ENCODE assay signal across 1 cellular context in the genomic region with DNA sequence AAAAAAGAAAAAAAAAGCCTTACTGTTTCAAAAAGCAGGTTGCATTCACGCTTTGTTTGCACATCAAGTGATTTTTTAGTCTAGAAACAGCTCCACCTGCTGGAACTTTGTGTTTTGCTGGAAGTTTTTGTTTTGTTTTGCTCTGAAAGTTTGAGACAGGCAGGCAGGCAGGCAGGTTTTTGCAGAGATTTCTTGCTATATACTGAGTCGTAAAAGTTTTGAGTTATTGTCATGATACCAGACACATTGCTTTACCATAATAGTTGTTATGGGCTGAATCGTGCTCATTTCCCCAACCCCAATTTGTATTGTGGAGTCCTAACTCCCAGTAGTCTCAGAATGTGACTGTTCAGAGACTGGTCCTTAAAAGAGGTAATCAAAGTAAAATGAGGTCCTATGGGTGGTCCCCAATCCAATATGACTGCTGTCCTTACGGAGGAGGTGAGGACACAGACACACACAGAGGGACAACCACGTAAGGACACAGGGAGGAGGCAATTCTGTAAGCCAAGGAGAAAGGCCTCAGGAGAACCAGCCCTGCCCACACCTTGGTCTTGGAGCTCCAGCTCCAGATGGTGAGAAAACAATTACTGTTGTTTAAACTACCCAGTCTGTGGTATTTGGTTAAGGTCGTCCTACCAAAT.
A peak's percentile ranks its signal among the peaks of the same experiment; 100 is the strongest.
TF ChIP-seq lines count a peak whose summit lies in the region.

No MANE protein-coding gene starts in this region.

TF ChIP-seq in GM12878, 131 proteins besides CTCF, POLR2A, EP300 and RAD21:
- no peak for TF ChIP-seq SUZ12 (IDR thresholded peaks at IDR 0.05; ENCODE audit: unreplicated experiment)
- TF ChIP-seq, protein P1, sequence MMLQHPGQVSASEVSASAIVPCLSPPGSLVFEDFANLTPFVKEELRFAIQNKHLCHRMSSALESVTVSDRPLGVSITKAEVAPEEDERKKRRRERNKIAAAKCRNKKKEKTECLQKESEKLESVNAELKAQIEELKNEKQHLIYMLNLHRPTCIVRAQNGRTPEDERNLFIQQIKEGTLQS (IDR thresholded peaks at IDR 0.05; ENCODE audit: borderline replicate concordance, extremely low read depth, low read depth, low read length): no peak
- TF ChIP-seq, protein P2, sequence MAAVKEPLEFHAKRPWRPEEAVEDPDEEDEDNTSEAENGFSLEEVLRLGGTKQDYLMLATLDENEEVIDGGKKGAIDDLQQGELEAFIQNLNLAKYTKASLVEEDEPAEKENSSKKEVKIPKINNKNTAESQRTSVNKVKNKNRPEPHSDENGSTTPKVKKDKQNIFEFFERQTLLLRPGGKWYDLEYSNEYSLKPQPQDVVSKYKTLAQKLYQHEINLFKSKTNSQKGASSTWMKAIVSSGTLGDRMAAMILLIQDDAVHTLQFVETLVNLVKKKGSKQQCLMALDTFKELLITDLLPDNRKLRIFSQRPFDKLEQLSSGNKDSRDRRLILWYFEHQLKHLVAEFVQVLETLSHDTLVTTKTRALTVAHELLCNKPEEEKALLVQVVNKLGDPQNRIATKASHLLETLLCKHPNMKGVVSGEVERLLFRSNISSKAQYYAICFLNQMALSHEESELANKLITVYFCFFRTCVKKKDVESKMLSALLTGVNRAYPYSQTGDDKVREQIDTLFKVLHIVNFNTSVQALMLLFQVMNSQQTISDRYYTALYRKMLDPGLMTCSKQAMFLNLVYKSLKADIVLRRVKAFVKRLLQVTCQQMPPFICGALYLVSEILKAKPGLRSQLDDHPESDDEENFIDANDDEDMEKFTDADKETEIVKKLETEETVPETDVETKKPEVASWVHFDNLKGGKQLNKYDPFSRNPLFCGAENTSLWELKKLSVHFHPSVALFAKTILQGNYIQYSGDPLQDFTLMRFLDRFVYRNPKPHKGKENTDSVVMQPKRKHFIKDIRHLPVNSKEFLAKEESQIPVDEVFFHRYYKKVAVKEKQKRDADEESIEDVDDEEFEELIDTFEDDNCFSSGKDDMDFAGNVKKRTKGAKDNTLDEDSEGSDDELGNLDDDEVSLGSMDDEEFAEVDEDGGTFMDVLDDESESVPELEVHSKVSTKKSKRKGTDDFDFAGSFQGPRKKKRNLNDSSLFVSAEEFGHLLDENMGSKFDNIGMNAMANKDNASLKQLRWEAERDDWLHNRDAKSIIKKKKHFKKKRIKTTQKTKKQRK (IDR thresholded peaks at IDR 0.05; ENCODE audit: low read depth, low read length): no peak
- TF ChIP-seq SMC3 (IDR thresholded peaks at IDR 0.05; ENCODE audit: borderline replicate concordance, low read length): peak; percentile 21; the same call in 1 of the 2 replicates
- TF ChIP-seq POLR2AphosphoS2 (IDR thresholded peaks at IDR 0.05; ENCODE audit: low read depth, low read length): no peak
- TF ChIP-seq GABPA (IDR thresholded peaks at IDR 0.05; ENCODE audit: low read depth): no peak
- TF ChIP-seq SP1 (IDR thresholded peaks at IDR 0.05; ENCODE audit: low read depth, low read length): no peak
- no peak for TF ChIP-seq JUND (IDR thresholded peaks at IDR 0.05; ENCODE audit: low read depth, low read length)
- TF ChIP-seq POU2F2 (IDR thresholded peaks at IDR 0.05; ENCODE audit: borderline replicate concordance, low read depth, low read length): no peak
